1 cellular context compared by ENCODE assay signal in the genomic region with DNA sequence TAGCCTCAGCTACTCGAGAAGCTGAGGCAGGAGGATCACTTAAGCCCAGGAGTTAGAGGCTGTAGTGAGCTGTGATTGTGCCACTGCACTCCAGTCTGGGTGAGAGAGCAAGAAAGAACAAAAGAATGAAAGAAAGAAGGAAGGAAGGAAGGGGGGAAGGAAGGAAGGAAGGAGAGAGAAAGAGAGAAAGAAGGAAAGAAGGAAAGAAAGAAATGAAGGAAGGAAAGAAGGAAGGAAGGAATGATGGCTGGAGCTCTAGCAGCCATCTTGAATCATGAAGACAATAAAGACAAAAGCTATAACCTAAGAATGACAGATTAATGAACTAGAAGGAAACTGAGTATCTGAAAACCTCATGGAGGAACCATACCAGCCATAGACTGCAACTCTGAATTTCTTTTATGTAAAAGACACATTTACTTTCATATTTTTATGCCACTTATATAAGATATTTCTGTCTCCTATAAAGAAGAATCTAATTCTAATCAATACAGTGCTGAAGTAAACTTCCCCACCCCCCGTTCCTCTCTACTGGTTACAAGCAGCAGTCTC.
TF ChIP-seq lines count a peak whose summit lies in the region.

No MANE protein-coding gene starts in this region.

TF ChIP-seq in SK-N-SH treated with all-trans-retinoic acid at 6 μM for 48 hours, 23 proteins besides CTCF, POLR2A, EP300 and RAD21:
- TF ChIP-seq, protein P1, sequence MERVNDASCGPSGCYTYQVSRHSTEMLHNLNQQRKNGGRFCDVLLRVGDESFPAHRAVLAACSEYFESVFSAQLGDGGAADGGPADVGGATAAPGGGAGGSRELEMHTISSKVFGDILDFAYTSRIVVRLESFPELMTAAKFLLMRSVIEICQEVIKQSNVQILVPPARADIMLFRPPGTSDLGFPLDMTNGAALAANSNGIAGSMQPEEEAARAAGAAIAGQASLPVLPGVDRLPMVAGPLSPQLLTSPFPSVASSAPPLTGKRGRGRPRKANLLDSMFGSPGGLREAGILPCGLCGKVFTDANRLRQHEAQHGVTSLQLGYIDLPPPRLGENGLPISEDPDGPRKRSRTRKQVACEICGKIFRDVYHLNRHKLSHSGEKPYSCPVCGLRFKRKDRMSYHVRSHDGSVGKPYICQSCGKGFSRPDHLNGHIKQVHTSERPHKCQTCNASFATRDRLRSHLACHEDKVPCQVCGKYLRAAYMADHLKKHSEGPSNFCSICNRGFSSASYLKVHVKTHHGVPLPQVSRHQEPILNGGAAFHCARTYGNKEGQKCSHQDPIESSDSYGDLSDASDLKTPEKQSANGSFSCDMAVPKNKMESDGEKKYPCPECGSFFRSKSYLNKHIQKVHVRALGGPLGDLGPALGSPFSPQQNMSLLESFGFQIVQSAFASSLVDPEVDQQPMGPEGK (CRISPR knock-in tag; IDR thresholded peaks at IDR 0.05; ENCODE audit: borderline replicate concordance) = no peak
- TF ChIP-seq ZNF8 (CRISPR knock-in tag; IDR thresholded peaks at IDR 0.05) = no peak
- no peak for TF ChIP-seq TCF4 (CRISPR knock-in tag; IDR thresholded peaks at IDR 0.05; ENCODE audit: borderline replicate concordance)
- TF ChIP-seq SNAI2 (CRISPR knock-in tag; IDR thresholded peaks at IDR 0.05) = no peak
- TF ChIP-seq ZNF565 (CRISPR knock-in tag; conservative IDR thresholded peaks at IDR 0.05; ENCODE audit: low read depth) = no peak
